ENCODE assay signal across 8 cellular contexts in genomic region chr14:90760591-90761316, GRCh38. TPM values are rescaled to one million over a fixed set of nuclear protein-coding genes. Genes with fewer than 3 reads are reported as not detected.
DNase-seq lines count a peak whose midpoint lies in the region; ATAC-seq and TF ChIP-seq lines count a peak whose summit lies in the region.

No MANE protein-coding gene starts in this region.

- H3K9me3 ChIP-seq in BLaER1 = peaks cover 21% of the 10 kb centered on the region
- peaks cover 0 to 13% (median 0%) of the 10 kb centered on the region in 4 donors for H3K9me3 ChIP-seq in Peyer's patch
- peaks cover 8% of the 10 kb centered on the region for H3K9me3 ChIP-seq in upper lobe of right lung

- H3K4me3 ChIP-seq in BLaER1 = no peak overlapping the region
- H3K4me3 ChIP-seq in Peyer's patch = no peak overlapping the region
- no peak overlapping the region for H3K4me3 ChIP-seq in upper lobe of right lung

- ATAC-seq in upper lobe of right lung = no peak
- ATAC-seq in GM21447 (IDR thresholded peaks at IDR 0.05; ENCODE audit: unreplicated experiment) = no peak

- DNase-seq in HCEC 1CT = peak; percentile 55
- DNase-seq in Peyer's patch = no peak
- no peak for DNase-seq in glutamatergic neuron
- DNase-seq in upper lobe of right lung = no peak
- DNase-seq in NOMO-1 (lab: John Stamatoyannopoulos, UW; ENCODE audit: unreplicated experiment in 2 of 2) = no peak
- DNase-seq in dedifferentiated amniotic fluid mesenchymal stem cell (ENCODE audit: extremely low spot score) = no peak

- H3K4me2 ChIP-seq in BLaER1 = peak overlapping the region; percentile 97

- TF ChIP-seq POLR2A in Peyer's patch (IDR thresholded peaks at IDR 0.05) = no peak

- H3K9ac ChIP-seq in BLaER1 = peak overlapping the region; percentile 85; the same call in 1 of the 2 replicates

- intact Hi-C loops in upper lobe of right lung (cut with DNase I) = no loop called here

- H3K27me3 ChIP-seq in BLaER1 (no peaks in the 10 kb centered on the region), Peyer's patch (no peaks in the 10 kb centered on the region), upper lobe of right lung (no peaks in the 10 kb centered on the region)

- peaks cover 23% of the 10 kb centered on the region for H3K4me1 Mint-ChIP-seq in glutamatergic neuron (ENCODE audit: low read depth, unreplicated experiment)

- peaks cover 11% of the 10 kb centered on the region for H3K36me3 Mint-ChIP-seq in glutamatergic neuron (ENCODE audit: unreplicated experiment)

- peaks cover 37% of the 10 kb centered on the region for H3K4me1 ChIP-seq in BLaER1
- peaks cover 0 to 10% (median 2%) of the 10 kb centered on the region in 4 donors for H3K4me1 ChIP-seq in Peyer's patch
- H3K4me1 ChIP-seq in upper lobe of right lung = peaks cover 18% of the 10 kb centered on the region

- H3K36me3 ChIP-seq in BLaER1 (0 out of 2 replicates have a peak, but pooled peaks cover 4% of the 10 kb centered on the region), Peyer's patch (no peaks in the 10 kb centered on the region), upper lobe of right lung (no peaks in the 10 kb centered on the region)

- peak overlapping the region; percentile 93; the same call in 1 of the 2 replicates for H3K27ac ChIP-seq in BLaER1
- H3K27ac ChIP-seq in Peyer's patch = no peak overlapping the region
- no peak overlapping the region for H3K27ac ChIP-seq in upper lobe of right lung

- H3K27ac Mint-ChIP-seq in glutamatergic neuron (ENCODE audit: unreplicated experiment) = no peak overlapping the region

- no peak overlapping the region for H3K4me3 Mint-ChIP-seq in glutamatergic neuron (ENCODE audit: unreplicated experiment)

- H4K20me1 ChIP-seq in BLaER1 = no peaks in the 10 kb centered on the region

- peaks cover 8% of the 10 kb centered on the region for H3K27me3 Mint-ChIP-seq in glutamatergic neuron (ENCODE audit: unreplicated experiment)

- H3K9me3 Mint-ChIP-seq in glutamatergic neuron (ENCODE audit: unreplicated experiment) = peaks cover 6% of the 10 kb centered on the region

- TF ChIP-seq CTCF in Peyer's patch (IDR thresholded peaks at IDR 0.05) (peak in 5 of 6 experiments; percentile 35 to 64 (median 58)), glutamatergic neuron (IDR thresholded peaks at IDR 0.05; ENCODE audit: partially characterized antibody, unreplicated experiment) (peak; percentile 77), upper lobe of right lung (IDR thresholded peaks at IDR 0.05) (peak; percentile 69)

RNA-seq across cellular contexts. Expression of gene TTC7B, which starts 55.5 kb away (rescaled TPM):
- total RNA-seq in Peyer's patch = 10 to 100 TPM in 2 of 4 donors, 1 to 10 TPM in 1, under 1 TPM in 1; 0.18 to 53.6 (median 11.2) TPM
- 83.1 TPM for total RNA-seq in glutamatergic neuron (ENCODE audit: unreplicated experiment)
- 41.5 TPM for total RNA-seq in upper lobe of right lung
